ENCODE assay signal across 27 cellular contexts in genomic region chr3:125083776-125084175, GRCh38. TPM values are rescaled to one million over a fixed set of nuclear protein-coding genes. Genes with fewer than 3 reads are reported as not detected.
DNase-seq lines count a peak whose midpoint lies in the region; ATAC-seq, FAIRE-seq and TF ChIP-seq lines count a peak whose summit lies in the region.
"Had no signal": no experiment of that assay in that cellular context is flagged by ENCODE, and none has a peak within 500 bp of the region (broad histone marks: within the 10 kb centered on the region; RNA-seq: fewer than 3 reads in every experiment).

No MANE protein-coding gene starts in this region.

- H2BK15ac ChIP-seq in mesendoderm (replicated peaks; ENCODE audit: low read depth), result no peak overlapping the region

- H3K23ac ChIP-seq in mesendoderm (ENCODE audit: low read length), result no peak overlapping the region

- H3K79me1 ChIP-seq in mesendoderm (ENCODE audit: low read length), result no peaks in the 10 kb centered on the region

- no TSS peak for BruUV-seq in Panc1 (replicated peaks; lab: Mats Ljungman, UMichigan)

- POLR2A ChIA-PET in Panc1 (lab: Charles Lee), result no interaction called here

- FAIRE-seq in D721Med (lab: Jason Lieb, UNC), result no peak
- FAIRE-seq: K562 had no signal

- no peaks in the 10 kb centered on the region for H3K4me1 ChIP-seq in Panc1 (ENCODE audit: control insufficient read depth, insufficient read depth, low read length)
- no peaks in the 10 kb centered on the region for H3K4me1 ChIP-seq in mesendoderm (ENCODE audit: control insufficient read depth, low read depth, low read length)
- H3K4me1 ChIP-seq in effector memory CD4-positive, alpha-beta T cell (ENCODE audit: control insufficient read depth, insufficient read depth, low read length, poor library complexity, severe bottlenecking), result no peaks in the 10 kb centered on the region

- no peaks in the 10 kb centered on the region for H3K9me3 ChIP-seq in Panc1 (ENCODE audit: control insufficient read depth, insufficient read depth, low read depth, low read length)
- no peaks in the 10 kb centered on the region for H3K9me3 ChIP-seq in effector memory CD4-positive, alpha-beta T cell (ENCODE audit: control insufficient read depth, low read length)
- H3K9me3 ChIP-seq: BLaER1, Caco-2, upper lobe of left lung had no signal

- no peak overlapping the region for H4K5ac ChIP-seq in mesendoderm (ENCODE audit: low read length)

- H3K4me1 Mint-ChIP-seq in dendritic cell treated with granulocyte-macrophage colony-stimulating factor and Interleukin-4, amounts not matched to agents 40 ng/mL and 50 ng/mL, for 4 days (ENCODE audit: low read depth), result peaks cover 32% of the 10 kb centered on the region
- H3K4me1 Mint-ChIP-seq: activated naive CD4-positive, alpha-beta T cell treated with anti-CD3 and anti-CD28 coated beads, Interleukin-2, amount 10 ng/mL, durations not matched to agents 7 days and 5 days; WTC11 had no signal

- CTCF ChIA-PET in Panc1 (lab: Charles Lee), result interaction anchor here (0.7 kb wide), 1 partner anchor 97 kb away, joined by 3 read pairs; no protein-coding TSS in a partner anchor

- H3K9me3 Mint-ChIP-seq in dendritic cell treated with granulocyte-macrophage colony-stimulating factor and Interleukin-4, amounts not matched to agents 40 ng/mL and 50 ng/mL, for 4 days, result no peaks in the 10 kb centered on the region
- H3K9me3 Mint-ChIP-seq: activated naive CD4-positive, alpha-beta T cell treated with anti-CD3 and anti-CD28 coated beads, Interleukin-2, amount 10 ng/mL, durations not matched to agents 7 days and 5 days; naive thymus-derived CD4-positive, alpha-beta T cell; WTC11 had no signal

- in situ Hi-C loops in Panc1 (cut with HindIII; ENCODE audit: low pct_unique_long_range_greater_than_20kb, low sequenced_read_pairs), result no loop called here

- no peak overlapping the region for H3K9ac ChIP-seq in mesendoderm (ENCODE audit: low read length)
- H3K9ac ChIP-seq: BLaER1 had no signal

- peaks cover 14% of the 10 kb centered on the region for H3K27me3 Mint-ChIP-seq in dendritic cell treated with granulocyte-macrophage colony-stimulating factor and Interleukin-4, amounts not matched to agents 40 ng/mL and 50 ng/mL, for 4 days

- H3K4ac ChIP-seq in mesendoderm (ENCODE audit: low read depth, low read length), result no peak overlapping the region

- no peaks in the 10 kb centered on the region for H3K79me2 ChIP-seq in mesendoderm (ENCODE audit: control insufficient read depth, insufficient read depth, low read length)

- no peak overlapping the region for H2BK5ac ChIP-seq in mesendoderm (ENCODE audit: low read length)

- WGBS in mesendoderm (ENCODE audit: extremely low coverage, insufficient coverage, low lambda C conversion rate), result no CpG with 5 or more reads among the region's 10 CpGs

- TF ChIP-seq CTCF in AG10803 (conservative IDR thresholded peaks at IDR 0.05; ENCODE audit: low read length), result no peak
- no peak for TF ChIP-seq CTCF in Panc1 (IDR thresholded peaks at IDR 0.05)
- no peak for TF ChIP-seq CTCF in D721Med (IDR thresholded peaks at IDR 0.05; ENCODE audit: insufficient read depth, missing control alignments)

- H4K8ac ChIP-seq in mesendoderm (ENCODE audit: low read depth, low read length), result no peak overlapping the region

- H2BK120ac ChIP-seq in mesendoderm (ENCODE audit: low read depth, low read length), result no peak overlapping the region

- no peak overlapping the region for H3K18ac ChIP-seq in mesendoderm (ENCODE audit: low read length)

- H3K4me3 Mint-ChIP-seq in dendritic cell treated with granulocyte-macrophage colony-stimulating factor and Interleukin-4, amounts not matched to agents 40 ng/mL and 50 ng/mL, for 4 days, result no peak overlapping the region
- H3K4me3 Mint-ChIP-seq: activated CD8-positive, alpha-beta memory T cell treated with anti-CD3 and anti-CD28 coated beads, Interleukin-2, amount 10 ng/mL, durations not matched to agents 7 days and 5 days; activated naive CD4-positive, alpha-beta T cell treated with anti-CD3 and anti-CD28 coated beads, Interleukin-2, amount 10 ng/mL, durations not matched to agents 7 days and 5 days; naive thymus-derived CD4-positive, alpha-beta T cell; WTC11 had no signal

- H3K27me3 ChIP-seq in Panc1 (ENCODE audit: control insufficient read depth, insufficient read depth, low read length) (no peaks in the 10 kb centered on the region), mesendoderm (ENCODE audit: insufficient read depth, low read length, poor library complexity) (no peaks in the 10 kb centered on the region)
- H3K27me3 ChIP-seq in effector memory CD4-positive, alpha-beta T cell (replicated peaks; ENCODE audit: control insufficient read depth, insufficient read depth, low read length, poor library complexity, severe bottlenecking), result no peaks in the 10 kb centered on the region
- H3K27me3 ChIP-seq: BLaER1, upper lobe of left lung had no signal

- H2AK5ac ChIP-seq in mesendoderm (ENCODE audit: low read length), result no peak overlapping the region

- H3K56ac ChIP-seq in mesendoderm (ENCODE audit: low read length), result no peak overlapping the region

- 0 out of 2 replicates have a peak, but pooled peaks have one; percentile 9 for ATAC-seq in Panc1
- no peak for ATAC-seq in HG03565 (IDR thresholded peaks at IDR 0.05; ENCODE audit: unreplicated experiment)
- ATAC-seq: activated CD8-positive, alpha-beta memory T cell treated with anti-CD3 and anti-CD28 coated beads, Interleukin-2, amount 10 ng/mL, durations not matched to agents 7 days and 5 days; HCT116; K562; left colon; naive thymus-derived CD4-positive, alpha-beta T cell; WTC11 had no signal

- H3K4me3 ChIP-seq in AG10803 (ENCODE audit: low read length) (no peak overlapping the region), Panc1 (ENCODE audit: low read depth in 2 of 2, low read length in 2 of 2) (no peak overlapping the region), mesendoderm (ENCODE audit: low read length) (no peak overlapping the region)
- H3K4me3 ChIP-seq in effector memory CD4-positive, alpha-beta T cell (ENCODE audit: insufficient read depth, low read depth, low read length, poor library complexity, severe bottlenecking), result no peak overlapping the region
- H3K4me3 ChIP-seq: BLaER1, K562, smooth muscle cell, upper lobe of left lung had no signal

- H3K36me3 Mint-ChIP-seq in dendritic cell treated with granulocyte-macrophage colony-stimulating factor and Interleukin-4, amounts not matched to agents 40 ng/mL and 50 ng/mL, for 4 days (ENCODE audit: low read depth), result no peaks in the 10 kb centered on the region
- H3K36me3 Mint-ChIP-seq: activated CD8-positive, alpha-beta memory T cell treated with anti-CD3 and anti-CD28 coated beads, Interleukin-2, amount 10 ng/mL, durations not matched to agents 7 days and 5 days; activated naive CD4-positive, alpha-beta T cell treated with anti-CD3 and anti-CD28 coated beads, Interleukin-2, amount 10 ng/mL, durations not matched to agents 7 days and 5 days; WTC11 had no signal

- H3K36me3 ChIP-seq in Panc1 (ENCODE audit: control insufficient read depth, insufficient read depth, low read length) (no peaks in the 10 kb centered on the region), mesendoderm (ENCODE audit: control insufficient read depth, insufficient read depth, low read length) (no peaks in the 10 kb centered on the region)
- no peaks in the 10 kb centered on the region for H3K36me3 ChIP-seq in effector memory CD4-positive, alpha-beta T cell (ENCODE audit: control insufficient read depth, insufficient read depth, low read length)
- H3K36me3 ChIP-seq: BLaER1, upper lobe of left lung had no signal

- intact Hi-C loops in Panc1 (cut with micrococcal nuclease; ENCODE audit: unreplicated experiment), result no loop called here
- intact Hi-C loops in dendritic cell treated with granulocyte-macrophage colony-stimulating factor and Interleukin-4, amounts not matched to agents 40 ng/mL and 50 ng/mL, for 4 days (cut with micrococcal nuclease), result no loop called here

- peak overlapping the region; percentile 4 for H3K27ac Mint-ChIP-seq in dendritic cell treated with granulocyte-macrophage colony-stimulating factor and Interleukin-4, amounts not matched to agents 40 ng/mL and 50 ng/mL, for 4 days
- H3K27ac Mint-ChIP-seq: activated CD8-positive, alpha-beta memory T cell treated with anti-CD3 and anti-CD28 coated beads, Interleukin-2, amount 10 ng/mL, durations not matched to agents 7 days and 5 days; activated naive CD4-positive, alpha-beta T cell treated with anti-CD3 and anti-CD28 coated beads, Interleukin-2, amount 10 ng/mL, durations not matched to agents 7 days and 5 days; naive thymus-derived CD4-positive, alpha-beta T cell; WTC11 had no signal

- no peak overlapping the region for H3K4me2 ChIP-seq in mesendoderm (ENCODE audit: low read length)
- H3K4me2 ChIP-seq: BLaER1, smooth muscle cell had no signal

- DNase-seq in AG10803 (ENCODE audit: low read depth), result peak; percentile 61
- DNase-seq in Panc1 (ENCODE audit: low read depth, low spot score), result no peak
- peak; percentile 54 for DNase-seq in mesendoderm
- no peak for DNase-seq in effector memory CD4-positive, alpha-beta T cell
- DNase-seq in stimulated activated naive CD4-positive, alpha-beta T cell treated with Interleukin-2 at 50 U/mL for 16 hours (lab: John Stamatoyannopoulos, UW), result no peak
- no peak for DNase-seq in D721Med (ENCODE audit: insufficient read length, low spot score)
- DNase-seq: activated CD4-positive, alpha-beta T cell treated with anti-CD3 and anti-CD28 coated beads, Interleukin-2, amount 50 U/mL, for 1 hour; activated CD8-positive, alpha-beta memory T cell treated with anti-CD3 and anti-CD28 coated beads, Interleukin-2, amount 10 ng/mL, durations not matched to agents 7 days and 5 days; activated naive CD4-positive, alpha-beta T cell treated with anti-CD3 and anti-CD28 coated beads, Interleukin-2, amount 10 ng/mL, durations not matched to agents 7 days and 5 days; Caco-2; central memory CD4-positive, alpha-beta T cell; DND-41; foreskin melanocyte; left colon; naive thymus-derived CD4-positive, alpha-beta T cell; NCI-H69; retina; stimulated activated CD4-positive, alpha-beta T cell treated with anti-CD3 and anti-CD28 coated beads, Interleukin-2, amount 100 ng/mL, for 24 hours; T-helper 9 cell; upper lobe of left lung had no signal

- H3K27ac ChIP-seq in Panc1 (ENCODE audit: low read length) (no peak overlapping the region), mesendoderm (ENCODE audit: low read depth, low read length) (no peak overlapping the region)
- H3K27ac ChIP-seq in effector memory CD4-positive, alpha-beta T cell (ENCODE audit: insufficient read depth, low read length, poor library complexity, severe bottlenecking), result no peak overlapping the region
- H3K27ac ChIP-seq: BLaER1, upper lobe of left lung had no signal

RNA-seq across cellular contexts. Expression of gene HEG1, which starts 28.0 kb away (rescaled TPM):
- 141 TPM for total RNA-seq in Panc1 (2021; ENCODE audit: unreplicated experiment)
- 63.2 TPM for polyA plus RNA-seq in Panc1 (2012; ENCODE audit: insufficient read length)
- 36.8 TPM for polyA plus RNA-seq in mesendoderm (2013, experiment 1 of 2)
- 35.1 TPM for polyA plus RNA-seq in mesendoderm (2013, experiment 2 of 2)
- polyA plus RNA-seq: K562 had no signal

Comparison
In these comparisons a context has a peak if more than half of its experiments do, and no peak if none do; other contexts are left out.
1. DNase-seq: peak in AG10803 (single experiment) and mesendoderm (single experiment); none in Panc1 (single experiment), effector memory CD4-positive, alpha-beta T cell (0 of 3), stimulated activated naive CD4-positive, alpha-beta T cell treated with Interleukin-2 at 50 U/mL for 16 hours (single experiment) and D721Med (single experiment).